Comparison of ENCODE assay signal across 32 cellular contexts in the genomic region with DNA sequence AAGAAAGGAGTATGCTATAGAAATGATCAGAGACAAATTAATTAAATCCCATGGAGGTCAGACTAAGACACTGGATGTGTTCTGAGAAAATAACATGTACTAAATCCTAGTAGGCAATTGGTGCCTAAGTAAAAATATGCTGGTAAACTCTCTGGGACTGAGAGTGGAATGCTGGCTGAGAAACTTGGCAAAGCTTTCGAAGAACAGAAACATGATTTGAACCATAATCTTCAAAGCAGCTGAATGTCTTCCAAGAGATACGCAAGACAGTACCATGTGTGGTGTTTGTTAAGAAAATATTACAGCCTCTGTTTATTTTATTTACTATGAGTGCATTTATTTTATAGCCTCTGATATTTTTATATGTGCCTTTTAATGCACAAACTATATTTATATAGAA.
"Had no signal": no experiment of that assay in that cellular context is flagged by ENCODE, and none has a peak within 500 bp of the region (broad histone marks: within the 10 kb centered on the region; RNA-seq: fewer than 3 reads in every experiment).

No MANE protein-coding gene starts in this region.

- H3K27me3 ChIP-seq: ascending aorta, cardiac muscle cell, Peyer's patch, SJSA1 had no signal

- H3K4me2 ChIP-seq: SK-N-SH had no signal

- H3K4me3 Mint-ChIP-seq: activated CD4-positive, alpha-beta T cell treated with anti-CD3 and anti-CD28 coated beads for 36 hours; activated CD4-positive, alpha-beta T cell treated with anti-CD3 and anti-CD28 coated beads, Interleukin-2, amount 10 ng/mL, durations not matched to agents 7 days and 5 days; activated CD8-positive, alpha-beta T cell treated with anti-CD3 and anti-CD28 coated beads, Interleukin-2, amount 10 ng/mL, durations not matched to agents 7 days and 5 days; activated naive CD4-positive, alpha-beta T cell treated with anti-CD3 and anti-CD28 coated beads, Interleukin-2, amount 10 ng/mL, durations not matched to agents 7 days and 5 days; activated naive CD8-positive, alpha-beta T cell; activated naive CD8-positive, alpha-beta T cell treated with anti-CD3 and anti-CD28 coated beads, Interleukin-2, amount 50 U/mL, for 24 hours; activated T-cell treated with anti-CD3 and anti-CD28 coated beads, Interleukin-2, amount 50 U/mL, for 4 hours; activated T-helper 1 cell treated with anti-CD3 and anti-CD28 coated beads, Interleukin-12 subunit alpha, Interleukin-12 subunit beta, Interleukin-2, Interleukin-4 antibody, amounts not matched to agents 30 ng/mL and 10 ng/mL and 1 ng/mL, durations not matched to agents 14 hours and 24 hours and 36 hours; T-helper 1 cell treated with Interleukin-12 subunit alpha and Interleukin-12 subunit beta and Interleukin-4 antibody, amounts not matched to agents 30 μg/mL and 1 μg/mL, for 36 hours; T-helper 2 cell treated with Interferon-gamma antibody and Interleukin-4, amounts not matched to agents 5 μg/mL and 100 μg/mL, for 36 hours had no signal

- DNase-seq: activated CD4-positive, alpha-beta T cell treated with anti-CD3 and anti-CD28 coated beads for 36 hours; activated CD4-positive, alpha-beta T cell treated with anti-CD3 and anti-CD28 coated beads, Interleukin-2, amount 10 ng/mL, durations not matched to agents 7 days and 5 days; activated CD4-positive, alpha-beta T cell treated with anti-CD3 and anti-CD28 coated beads, Interleukin-2, amount 50 U/mL, for 48 hours; activated CD8-positive, alpha-beta T cell treated with anti-CD3 and anti-CD28 coated beads, Interleukin-2, amount 10 ng/mL, durations not matched to agents 7 days and 5 days; activated naive CD4-positive, alpha-beta T cell treated with anti-CD3 and anti-CD28 coated beads, Interleukin-2, amount 10 ng/mL, durations not matched to agents 7 days and 5 days; activated naive CD8-positive, alpha-beta T cell treated with anti-CD3 and anti-CD28 coated beads, Interleukin-2, amount 50 U/mL, for 24 hours; activated T-cell treated with anti-CD3 and anti-CD28 coated beads, Interleukin-2, amount 50 U/mL, for 4 hours; amniotic stem cell; Kasumi-1; KG1; MM.1S; MV-4-11; NCI-H1092; NCI-H1436 treated with DMSO at 0.1 percent for 48 hours; NCI-H1694 treated with DMSO at 0.1 percent for 48 hours; NCI-H2029; NCI-H345; NCI-H524 treated with DMSO at 0.1 percent for 48 hours; NCI-H748 treated with DMSO at 0.1 percent for 48 hours; NK-92 treated with Interleukin-12 subunit alpha and Interleukin-12 subunit beta, amount 100 ng/mL, for 24 hours; PC-3; Peyer's patch; RPMI8226; SHP77 treated with DMSO at 0.1 percent for 48 hours; SK-N-SH had no signal

- H3K36me3 ChIP-seq: ascending aorta, cardiac muscle cell, Peyer's patch had no signal

- H3K27ac ChIP-seq: ascending aorta, cardiac muscle cell, Peyer's patch, SJSA1 had no signal

- H3K4me1 Mint-ChIP-seq: activated CD4-positive, alpha-beta T cell treated with anti-CD3 and anti-CD28 coated beads for 36 hours; activated CD4-positive, alpha-beta T cell treated with anti-CD3 and anti-CD28 coated beads, Interleukin-2, amount 10 ng/mL, durations not matched to agents 7 days and 5 days; activated naive CD4-positive, alpha-beta T cell treated with anti-CD3 and anti-CD28 coated beads, Interleukin-2, amount 10 ng/mL, durations not matched to agents 7 days and 5 days; activated naive CD8-positive, alpha-beta T cell treated with anti-CD3 and anti-CD28 coated beads, Interleukin-2, amount 50 U/mL, for 24 hours had no signal

- H3K9me3 Mint-ChIP-seq: activated CD4-positive, alpha-beta T cell treated with anti-CD3 and anti-CD28 coated beads, Interleukin-2, amount 10 ng/mL, durations not matched to agents 7 days and 5 days; activated naive CD4-positive, alpha-beta T cell treated with anti-CD3 and anti-CD28 coated beads, Interleukin-2, amount 10 ng/mL, durations not matched to agents 7 days and 5 days; activated naive CD8-positive, alpha-beta T cell treated with anti-CD3 and anti-CD28 coated beads, Interleukin-2, amount 50 U/mL, for 24 hours; activated T-cell treated with anti-CD3 and anti-CD28 coated beads, Interleukin-2, amount 50 U/mL, for 4 hours; activated T-helper 1 cell treated with anti-CD3 and anti-CD28 coated beads, Interleukin-12 subunit alpha, Interleukin-12 subunit beta, Interleukin-2, Interleukin-4 antibody, amounts not matched to agents 30 ng/mL and 10 ng/mL and 1 ng/mL, durations not matched to agents 14 hours and 24 hours and 36 hours; T-helper 1 cell treated with Interleukin-12 subunit alpha and Interleukin-12 subunit beta and Interleukin-4 antibody, amounts not matched to agents 30 μg/mL and 1 μg/mL, for 36 hours; T-helper 2 cell treated with Interferon-gamma antibody and Interleukin-4, amounts not matched to agents 5 μg/mL and 100 μg/mL, for 36 hours had no signal

- H3K9ac ChIP-seq: SK-N-SH had no signal

- H3K4me1 ChIP-seq: ascending aorta, Peyer's patch, SJSA1 had no signal

- H3K4me3 ChIP-seq: ascending aorta, cardiac muscle cell, Peyer's patch, SJSA1 had no signal

- ATAC-seq: activated CD4-positive, alpha-beta T cell treated with anti-CD3 and anti-CD28 coated beads for 36 hours; activated CD8-positive, alpha-beta T cell treated with anti-CD3 and anti-CD28 coated beads, Interleukin-2, amount 10 ng/mL, durations not matched to agents 7 days and 5 days; activated naive CD8-positive, alpha-beta T cell treated with anti-CD3 and anti-CD28 coated beads, Interleukin-2, amount 50 U/mL, for 24 hours; activated T-cell treated with anti-CD3 and anti-CD28 coated beads, Interleukin-2, amount 50 U/mL, for 4 hours; PC-3 had no signal

- H3K36me3 Mint-ChIP-seq: activated naive CD4-positive, alpha-beta T cell treated with anti-CD3 and anti-CD28 coated beads, Interleukin-2, amount 10 ng/mL, durations not matched to agents 7 days and 5 days had no signal

- H3K9me3 ChIP-seq: ascending aorta, Peyer's patch, SJSA1, SK-N-SH had no signal

- H3K27ac Mint-ChIP-seq: activated CD4-positive, alpha-beta T cell treated with anti-CD3 and anti-CD28 coated beads for 36 hours; activated CD4-positive, alpha-beta T cell treated with anti-CD3 and anti-CD28 coated beads, Interleukin-2, amount 10 ng/mL, durations not matched to agents 7 days and 5 days; activated CD8-positive, alpha-beta T cell treated with anti-CD3 and anti-CD28 coated beads, Interleukin-2, amount 10 ng/mL, durations not matched to agents 7 days and 5 days; activated naive CD4-positive, alpha-beta T cell treated with anti-CD3 and anti-CD28 coated beads, Interleukin-2, amount 10 ng/mL, durations not matched to agents 7 days and 5 days; activated naive CD8-positive, alpha-beta T cell; activated naive CD8-positive, alpha-beta T cell treated with anti-CD3 and anti-CD28 coated beads, Interleukin-2, amount 50 U/mL, for 24 hours; activated T-helper 1 cell treated with anti-CD3 and anti-CD28 coated beads, Interleukin-12 subunit alpha, Interleukin-12 subunit beta, Interleukin-2, Interleukin-4 antibody, amounts not matched to agents 30 ng/mL and 10 ng/mL and 1 ng/mL, durations not matched to agents 14 hours and 24 hours and 36 hours; T-helper 1 cell treated with Interleukin-12 subunit alpha and Interleukin-12 subunit beta and Interleukin-4 antibody, amounts not matched to agents 30 μg/mL and 1 μg/mL, for 36 hours; T-helper 2 cell treated with Interferon-gamma antibody and Interleukin-4, amounts not matched to agents 5 μg/mL and 100 μg/mL, for 36 hours had no signal

- H3K27me3 Mint-ChIP-seq: activated CD4-positive, alpha-beta T cell treated with anti-CD3 and anti-CD28 coated beads, Interleukin-2, amount 10 ng/mL, durations not matched to agents 7 days and 5 days; activated naive CD4-positive, alpha-beta T cell treated with anti-CD3 and anti-CD28 coated beads, Interleukin-2, amount 10 ng/mL, durations not matched to agents 7 days and 5 days; activated naive CD8-positive, alpha-beta T cell; activated naive CD8-positive, alpha-beta T cell treated with anti-CD3 and anti-CD28 coated beads, Interleukin-2, amount 50 U/mL, for 24 hours had no signal
